ENCODE assay signal across 8 cellular contexts in genomic region chr14:102138935-102139247, GRCh38. TPM values are rescaled to one million over a fixed set of nuclear protein-coding genes. Genes with fewer than 3 reads are reported as not detected.
DNase-seq lines count a peak whose midpoint lies in the region; ATAC-seq and TF ChIP-seq lines count a peak whose summit lies in the region.

No MANE protein-coding gene starts in this region.

- TF ChIP-seq CTCF in Caco-2 (IDR thresholded peaks at IDR 0.05; ENCODE audit: insufficient read depth in 1 of 2, low read depth in 1 of 2, low read length in 1 of 2, severe bottlenecking in 1 of 2, unreplicated experiment in 1 of 2) = no peak
- TF ChIP-seq CTCF in breast epithelium (IDR thresholded peaks at IDR 0.05) = no peak
- TF ChIP-seq CTCF in lower lobe of right lung (IDR thresholded peaks at IDR 0.05) = no peak

- peak overlapping the region; percentile 85 for H3K27ac ChIP-seq in HUES64 (ENCODE audit: low read depth, low read length)
- H3K27ac ChIP-seq in breast epithelium = peak overlapping the region; percentile 90
- peak overlapping the region; percentile 85 for H3K27ac ChIP-seq in lower lobe of right lung
- H3K27ac ChIP-seq in urinary bladder (ENCODE audit: low read depth) = no peak overlapping the region

- H3K4me3 Mint-ChIP-seq in Caco-2 (ENCODE audit: unreplicated experiment) = peak overlapping the region; percentile 98

- CTCF ChIA-PET in Caco-2 (lab: Charles Lee) = interaction anchor here (1.1 kb wide), 1 partner anchor 43 kb away, joined by 3 read pairs; no protein-coding TSS in a partner anchor

- POLR2A ChIA-PET in Caco-2 (lab: Charles Lee) = interaction anchor here (0.5 to 0.6 kb wide), 5 partner anchors 21 to 385 kb away, joined by 3 to 7 read pairs (median 5); no protein-coding TSS in a partner anchor

- peak overlapping the region; percentile 87 for H3K9ac ChIP-seq in HUES64 (ENCODE audit: low read depth, low read length)

- 1% methylated on average over 11 of the region's 11 CpGs for WGBS in HUES64
- 6% methylated on average over 11 of the region's 11 CpGs for WGBS in urinary bladder

- peak overlapping the region; percentile 96 for H3K4me3 ChIP-seq in Caco-2 (ENCODE audit: low read depth, low read length)
- peak overlapping the region; percentile 88 for H3K4me3 ChIP-seq in HUES64 (ENCODE audit: low read length)
- H3K4me3 ChIP-seq in breast epithelium = peak overlapping the region; percentile 88 to 94 (median 90)
- peak overlapping the region; percentile 99 for H3K4me3 ChIP-seq in lower lobe of right lung
- peak overlapping the region; percentile 98 for H3K4me3 ChIP-seq in urinary bladder (ENCODE audit: low read depth, low read length)

- H3K27me3 Mint-ChIP-seq in Caco-2 (ENCODE audit: insufficient read depth, unreplicated experiment) = no peaks in the 10 kb centered on the region

- intact Hi-C loops in Caco-2 (cut with micrococcal nuclease; ENCODE audit: unreplicated experiment) (loop anchor here (1.0 to 5.0 kb wide), 2 partner anchors 42 to 178 kb away; partner anchors contain the start of gene ZNF839), breast epithelium (cut with DNase I; ENCODE audit: low total_unique reads) (no loop called here), lower lobe of right lung (cut with DNase I) (no loop called here)

- no peaks in the 10 kb centered on the region for H3K9me3 Mint-ChIP-seq in Caco-2 (ENCODE audit: unreplicated experiment)

- TSS peak; percentile 63 for BruUV-seq in Caco-2 (replicated peaks; lab: Mats Ljungman, UMichigan)

- DNase-seq in Caco-2 (no peak), breast epithelium (ENCODE audit: low spot score in 2 of 2) (no peak), lower lobe of right lung (no peak), DMS153 (lab: John Stamatoyannopoulos, UW) (no peak)
- DNase-seq in central memory CD4-positive, alpha-beta T cell = no peak

- H3K9me3 ChIP-seq in Caco-2 (no peaks in the 10 kb centered on the region), HUES64 (ENCODE audit: insufficient read depth, low read depth, low read length) (no peaks in the 10 kb centered on the region), breast epithelium (no peaks in the 10 kb centered on the region), lower lobe of right lung (no peaks in the 10 kb centered on the region)

- H3K36me3 ChIP-seq in Caco-2 (ENCODE audit: control insufficient read depth, insufficient read depth, low read length) (no peaks in the 10 kb centered on the region), HUES64 (ENCODE audit: insufficient read depth, low read length) (peaks cover 6% of the 10 kb centered on the region; the same call in 1 of the 2 replicates), breast epithelium (no peaks in the 10 kb centered on the region), lower lobe of right lung (peaks cover 6% of the 10 kb centered on the region), urinary bladder (ENCODE audit: insufficient read depth) (no peaks in the 10 kb centered on the region)

- peak overlapping the region; percentile 91 for H3K27ac Mint-ChIP-seq in Caco-2 (ENCODE audit: unreplicated experiment)

- H3K27me3 ChIP-seq in Caco-2 (replicated peaks; ENCODE audit: control insufficient read depth, insufficient read depth, low read length) (no peaks in the 10 kb centered on the region), HUES64 (ENCODE audit: insufficient read depth, low read length) (no peaks in the 10 kb centered on the region), breast epithelium (no peaks in the 10 kb centered on the region), lower lobe of right lung (ENCODE audit: low read depth) (no peaks in the 10 kb centered on the region)

- TF ChIP-seq POLR2A in breast epithelium (IDR thresholded peaks at IDR 0.05) = no peak

- peak; percentile 4 to 8 for ATAC-seq in lower lobe of right lung
- no peak for ATAC-seq in activated CD4-positive, CD25-positive, alpha-beta regulatory T cell treated with anti-CD3 and anti-CD28 coated beads, Interleukin-2, amount 50 U/mL, for 24 hours

- H3K4me1 ChIP-seq in Caco-2 (peaks cover 6% of the 10 kb centered on the region; the same call in 1 of the 2 replicates), HUES64 (ENCODE audit: insufficient read depth, low read length) (peaks cover 25% of the 10 kb centered on the region), breast epithelium (peaks cover 2 to 5% of the 10 kb centered on the region in 2 donors), lower lobe of right lung (peaks cover 20% of the 10 kb centered on the region), urinary bladder (ENCODE audit: insufficient read depth) (no peaks in the 10 kb centered on the region)

- H3K36me3 Mint-ChIP-seq in Caco-2 (ENCODE audit: insufficient read depth, unreplicated experiment) = peaks cover 15% of the 10 kb centered on the region

- H3K4me1 Mint-ChIP-seq in Caco-2 (ENCODE audit: low read depth, unreplicated experiment) = peaks cover 11% of the 10 kb centered on the region

RNA-seq across cellular contexts. Expression of gene WDR20, which starts 0.8 kb away (rescaled TPM):
- 32.5 and 34.0 TPM in 2 replicates for total RNA-seq in Caco-2 (2022)
- polyA plus RNA-seq in HUES64 (2013, experiment 1 of 2) = 16.1 TPM
- polyA plus RNA-seq in HUES64 (2013, experiment 2 of 2) = 18.7 TPM
- total RNA-seq in breast epithelium = 10 to 100 TPM; 19.5 to 42.0 (median 24.6) TPM
- 26.2 TPM for total RNA-seq in lower lobe of right lung
- total RNA-seq in urinary bladder = 27.0 TPM
- 15.6 TPM for polyA plus RNA-seq in urinary bladder

RNA-seq across cellular contexts. Expression of gene HSP90AA1, which starts 52.0 kb away (rescaled TPM):
- total RNA-seq in Caco-2 (2022) = 464 and 478 TPM in 2 replicates
- polyA plus RNA-seq in HUES64 (2013, experiment 1 of 2) = 836 TPM
- polyA plus RNA-seq in HUES64 (2013, experiment 2 of 2) = 789 TPM
- 100 to 1,000 TPM; 467 to 860 (median 474) TPM for total RNA-seq in breast epithelium
- 540 TPM for total RNA-seq in lower lobe of right lung
- total RNA-seq in urinary bladder = 242 TPM
- 287 TPM for polyA plus RNA-seq in urinary bladder

Comparison
In these comparisons a context has a peak if more than half of its experiments do, and no peak if none do; other contexts are left out.
1. ATAC-seq: peak in lower lobe of right lung (2 of 2); none in activated CD4-positive, CD25-positive, alpha-beta regulatory T cell treated with anti-CD3 and anti-CD28 coated beads, Interleukin-2, amount 50 U/mL, for 24 hours (0 of 2).
2. Peak in every context shown above with its lines, with median percentiles within 50 percentile points of each other: H3K4me3 ChIP-seq.